In the genomic region with DNA sequence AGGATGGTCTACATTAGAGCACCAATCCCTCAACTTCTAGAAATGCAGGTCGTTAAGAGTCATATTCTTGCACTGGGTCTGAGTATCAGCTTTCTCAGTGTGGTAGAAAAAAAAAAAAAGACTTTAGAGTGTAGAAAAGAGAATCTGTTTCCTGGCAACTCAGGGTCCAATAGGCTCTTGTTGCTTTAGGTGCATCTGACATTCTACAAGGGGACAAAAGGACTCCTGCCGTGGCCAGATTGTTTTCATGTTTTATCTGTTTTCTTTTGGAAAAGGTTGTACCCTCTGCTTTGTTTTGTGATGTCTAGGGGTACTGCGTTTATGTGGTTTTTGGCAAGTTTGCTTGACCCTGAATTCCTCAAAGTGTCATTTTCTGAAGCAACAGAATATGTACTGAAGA, we compare ENCODE assay signal across 2 cellular contexts.
TF ChIP-seq lines count a peak whose summit lies in the region.

No MANE protein-coding gene starts in this region.

TF ChIP-seq in GM23338, 12 proteins besides CTCF, POLR2A, EP300 and RAD21 (continued from another document):
- TF ChIP-seq JUNB (IDR thresholded peaks at IDR 0.05; ENCODE audit: unreplicated experiment) (no peak), EZH2 (IDR thresholded peaks at IDR 0.05; ENCODE audit: low read depth, unreplicated experiment) (no peak), POLR2AphosphoS5 (IDR thresholded peaks at IDR 0.05; ENCODE audit: low read depth) (no peak), ZNF114 (CRISPR knock-in tag; IDR thresholded peaks at IDR 0.05) (no peak), STAT1 (IDR thresholded peaks at IDR 0.05; ENCODE audit: unreplicated experiment) (no peak)
- TF ChIP-seq, protein P1, sequence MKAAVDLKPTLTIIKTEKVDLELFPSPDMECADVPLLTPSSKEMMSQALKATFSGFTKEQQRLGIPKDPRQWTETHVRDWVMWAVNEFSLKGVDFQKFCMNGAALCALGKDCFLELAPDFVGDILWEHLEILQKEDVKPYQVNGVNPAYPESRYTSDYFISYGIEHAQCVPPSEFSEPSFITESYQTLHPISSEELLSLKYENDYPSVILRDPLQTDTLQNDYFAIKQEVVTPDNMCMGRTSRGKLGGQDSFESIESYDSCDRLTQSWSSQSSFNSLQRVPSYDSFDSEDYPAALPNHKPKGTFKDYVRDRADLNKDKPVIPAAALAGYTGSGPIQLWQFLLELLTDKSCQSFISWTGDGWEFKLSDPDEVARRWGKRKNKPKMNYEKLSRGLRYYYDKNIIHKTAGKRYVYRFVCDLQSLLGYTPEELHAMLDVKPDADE (IDR thresholded peaks at IDR 0.05), result no peak
- TF ChIP-seq, protein P2, sequence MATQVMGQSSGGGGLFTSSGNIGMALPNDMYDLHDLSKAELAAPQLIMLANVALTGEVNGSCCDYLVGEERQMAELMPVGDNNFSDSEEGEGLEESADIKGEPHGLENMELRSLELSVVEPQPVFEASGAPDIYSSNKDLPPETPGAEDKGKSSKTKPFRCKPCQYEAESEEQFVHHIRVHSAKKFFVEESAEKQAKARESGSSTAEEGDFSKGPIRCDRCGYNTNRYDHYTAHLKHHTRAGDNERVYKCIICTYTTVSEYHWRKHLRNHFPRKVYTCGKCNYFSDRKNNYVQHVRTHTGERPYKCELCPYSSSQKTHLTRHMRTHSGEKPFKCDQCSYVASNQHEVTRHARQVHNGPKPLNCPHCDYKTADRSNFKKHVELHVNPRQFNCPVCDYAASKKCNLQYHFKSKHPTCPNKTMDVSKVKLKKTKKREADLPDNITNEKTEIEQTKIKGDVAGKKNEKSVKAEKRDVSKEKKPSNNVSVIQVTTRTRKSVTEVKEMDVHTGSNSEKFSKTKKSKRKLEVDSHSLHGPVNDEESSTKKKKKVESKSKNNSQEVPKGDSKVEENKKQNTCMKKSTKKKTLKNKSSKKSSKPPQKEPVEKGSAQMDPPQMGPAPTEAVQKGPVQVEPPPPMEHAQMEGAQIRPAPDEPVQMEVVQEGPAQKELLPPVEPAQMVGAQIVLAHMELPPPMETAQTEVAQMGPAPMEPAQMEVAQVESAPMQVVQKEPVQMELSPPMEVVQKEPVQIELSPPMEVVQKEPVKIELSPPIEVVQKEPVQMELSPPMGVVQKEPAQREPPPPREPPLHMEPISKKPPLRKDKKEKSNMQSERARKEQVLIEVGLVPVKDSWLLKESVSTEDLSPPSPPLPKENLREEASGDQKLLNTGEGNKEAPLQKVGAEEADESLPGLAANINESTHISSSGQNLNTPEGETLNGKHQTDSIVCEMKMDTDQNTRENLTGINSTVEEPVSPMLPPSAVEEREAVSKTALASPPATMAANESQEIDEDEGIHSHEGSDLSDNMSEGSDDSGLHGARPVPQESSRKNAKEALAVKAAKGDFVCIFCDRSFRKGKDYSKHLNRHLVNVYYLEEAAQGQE (IDR thresholded peaks at IDR 0.05; ENCODE audit: unreplicated experiment), result no peak

TF ChIP-seq in HepG2, 621 proteins besides CTCF, POLR2A, EP300 and RAD21:
- TF ChIP-seq, protein P3, sequence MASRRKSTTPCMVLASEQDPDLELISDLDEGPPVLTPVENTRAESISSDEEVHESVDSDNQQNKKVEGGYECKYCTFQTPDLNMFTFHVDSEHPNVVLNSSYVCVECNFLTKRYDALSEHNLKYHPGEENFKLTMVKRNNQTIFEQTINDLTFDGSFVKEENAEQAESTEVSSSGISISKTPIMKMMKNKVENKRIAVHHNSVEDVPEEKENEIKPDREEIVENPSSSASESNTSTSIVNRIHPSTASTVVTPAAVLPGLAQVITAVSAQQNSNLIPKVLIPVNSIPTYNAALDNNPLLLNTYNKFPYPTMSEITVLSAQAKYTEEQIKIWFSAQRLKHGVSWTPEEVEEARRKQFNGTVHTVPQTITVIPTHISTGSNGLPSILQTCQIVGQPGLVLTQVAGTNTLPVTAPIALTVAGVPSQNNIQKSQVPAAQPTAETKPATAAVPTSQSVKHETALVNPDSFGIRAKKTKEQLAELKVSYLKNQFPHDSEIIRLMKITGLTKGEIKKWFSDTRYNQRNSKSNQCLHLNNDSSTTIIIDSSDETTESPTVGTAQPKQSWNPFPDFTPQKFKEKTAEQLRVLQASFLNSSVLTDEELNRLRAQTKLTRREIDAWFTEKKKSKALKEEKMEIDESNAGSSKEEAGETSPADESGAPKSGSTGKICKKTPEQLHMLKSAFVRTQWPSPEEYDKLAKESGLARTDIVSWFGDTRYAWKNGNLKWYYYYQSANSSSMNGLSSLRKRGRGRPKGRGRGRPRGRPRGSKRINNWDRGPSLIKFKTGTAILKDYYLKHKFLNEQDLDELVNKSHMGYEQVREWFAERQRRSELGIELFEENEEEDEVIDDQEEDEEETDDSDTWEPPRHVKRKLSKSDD (CRISPR knock-in tag; IDR thresholded peaks at IDR 0.05; ENCODE audit: low read depth), result no peak
- TF ChIP-seq ZKSCAN8 (CRISPR knock-in tag; IDR thresholded peaks at IDR 0.05; ENCODE audit: borderline replicate concordance), result no peak
- no peak for TF ChIP-seq ZFYVE20 (CRISPR knock-in tag; IDR thresholded peaks at IDR 0.05; ENCODE audit: borderline replicate concordance, low read depth)
- TF ChIP-seq CC2D1A (CRISPR knock-in tag; IDR thresholded peaks at IDR 0.05), result no peak
- TF ChIP-seq ZNF138 (CRISPR knock-in tag; IDR thresholded peaks at IDR 0.05; ENCODE audit: low read depth), result no peak
- TF ChIP-seq, protein P4, sequence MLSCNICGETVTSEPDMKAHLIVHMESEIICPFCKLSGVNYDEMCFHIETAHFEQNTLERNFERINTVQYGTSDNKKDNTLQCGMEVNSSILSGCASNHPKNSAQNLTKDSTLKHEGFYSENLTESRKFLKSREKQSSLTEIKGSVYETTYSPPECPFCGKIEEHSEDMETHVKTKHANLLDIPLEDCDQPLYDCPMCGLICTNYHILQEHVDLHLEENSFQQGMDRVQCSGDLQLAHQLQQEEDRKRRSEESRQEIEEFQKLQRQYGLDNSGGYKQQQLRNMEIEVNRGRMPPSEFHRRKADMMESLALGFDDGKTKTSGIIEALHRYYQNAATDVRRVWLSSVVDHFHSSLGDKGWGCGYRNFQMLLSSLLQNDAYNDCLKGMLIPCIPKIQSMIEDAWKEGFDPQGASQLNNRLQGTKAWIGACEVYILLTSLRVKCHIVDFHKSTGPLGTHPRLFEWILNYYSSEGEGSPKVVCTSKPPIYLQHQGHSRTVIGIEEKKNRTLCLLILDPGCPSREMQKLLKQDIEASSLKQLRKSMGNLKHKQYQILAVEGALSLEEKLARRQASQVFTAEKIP (CRISPR knock-in tag; IDR thresholded peaks at IDR 0.05; ENCODE audit: borderline replicate concordance), result no peak
- TF ChIP-seq HNRNPUL1 (IDR thresholded peaks at IDR 0.05; ENCODE audit: low read depth, low read length), result no peak
- TF ChIP-seq, protein P5, sequence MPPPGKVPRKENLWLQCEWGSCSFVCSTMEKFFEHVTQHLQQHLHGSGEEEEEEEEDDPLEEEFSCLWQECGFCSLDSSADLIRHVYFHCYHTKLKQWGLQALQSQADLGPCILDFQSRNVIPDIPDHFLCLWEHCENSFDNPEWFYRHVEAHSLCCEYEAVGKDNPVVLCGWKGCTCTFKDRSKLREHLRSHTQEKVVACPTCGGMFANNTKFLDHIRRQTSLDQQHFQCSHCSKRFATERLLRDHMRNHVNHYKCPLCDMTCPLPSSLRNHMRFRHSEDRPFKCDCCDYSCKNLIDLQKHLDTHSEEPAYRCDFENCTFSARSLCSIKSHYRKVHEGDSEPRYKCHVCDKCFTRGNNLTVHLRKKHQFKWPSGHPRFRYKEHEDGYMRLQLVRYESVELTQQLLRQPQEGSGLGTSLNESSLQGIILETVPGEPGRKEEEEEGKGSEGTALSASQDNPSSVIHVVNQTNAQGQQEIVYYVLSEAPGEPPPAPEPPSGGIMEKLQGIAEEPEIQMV (CRISPR knock-in tag; IDR thresholded peaks at IDR 0.05; ENCODE audit: low read depth), result no peak
- TF ChIP-seq, protein P6, sequence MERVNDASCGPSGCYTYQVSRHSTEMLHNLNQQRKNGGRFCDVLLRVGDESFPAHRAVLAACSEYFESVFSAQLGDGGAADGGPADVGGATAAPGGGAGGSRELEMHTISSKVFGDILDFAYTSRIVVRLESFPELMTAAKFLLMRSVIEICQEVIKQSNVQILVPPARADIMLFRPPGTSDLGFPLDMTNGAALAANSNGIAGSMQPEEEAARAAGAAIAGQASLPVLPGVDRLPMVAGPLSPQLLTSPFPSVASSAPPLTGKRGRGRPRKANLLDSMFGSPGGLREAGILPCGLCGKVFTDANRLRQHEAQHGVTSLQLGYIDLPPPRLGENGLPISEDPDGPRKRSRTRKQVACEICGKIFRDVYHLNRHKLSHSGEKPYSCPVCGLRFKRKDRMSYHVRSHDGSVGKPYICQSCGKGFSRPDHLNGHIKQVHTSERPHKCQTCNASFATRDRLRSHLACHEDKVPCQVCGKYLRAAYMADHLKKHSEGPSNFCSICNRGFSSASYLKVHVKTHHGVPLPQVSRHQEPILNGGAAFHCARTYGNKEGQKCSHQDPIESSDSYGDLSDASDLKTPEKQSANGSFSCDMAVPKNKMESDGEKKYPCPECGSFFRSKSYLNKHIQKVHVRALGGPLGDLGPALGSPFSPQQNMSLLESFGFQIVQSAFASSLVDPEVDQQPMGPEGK (CRISPR knock-in tag; IDR thresholded peaks at IDR 0.05), result no peak
- TF ChIP-seq NFATC3 (CRISPR knock-in tag; IDR thresholded peaks at IDR 0.05), result no peak
- no peak for TF ChIP-seq ZNF383 (CRISPR knock-in tag; IDR thresholded peaks at IDR 0.05; ENCODE audit: borderline replicate concordance)
- no peak for TF ChIP-seq EZH2 (conservative IDR thresholded peaks at IDR 0.05; ENCODE audit: low read depth, low read length)
- TF ChIP-seq ZNF251 (CRISPR knock-in tag; IDR thresholded peaks at IDR 0.05), result no peak
- no peak for TF ChIP-seq NONO (IDR thresholded peaks at IDR 0.05)
- no peak for TF ChIP-seq NONO (CRISPR knock-in tag; conservative IDR thresholded peaks at IDR 0.05)
- TF ChIP-seq MLLT10 (CRISPR knock-in tag; IDR thresholded peaks at IDR 0.05), result no peak
- no peak for TF ChIP-seq ARNTL (CRISPR knock-in tag; IDR thresholded peaks at IDR 0.05)
- no peak for TF ChIP-seq YEATS2 (CRISPR knock-in tag; IDR thresholded peaks at IDR 0.05; ENCODE audit: borderline replicate concordance)
- TF ChIP-seq ZNF570 (CRISPR knock-in tag; IDR thresholded peaks at IDR 0.05; ENCODE audit: borderline replicate concordance), result no peak
- TF ChIP-seq, protein P7, sequence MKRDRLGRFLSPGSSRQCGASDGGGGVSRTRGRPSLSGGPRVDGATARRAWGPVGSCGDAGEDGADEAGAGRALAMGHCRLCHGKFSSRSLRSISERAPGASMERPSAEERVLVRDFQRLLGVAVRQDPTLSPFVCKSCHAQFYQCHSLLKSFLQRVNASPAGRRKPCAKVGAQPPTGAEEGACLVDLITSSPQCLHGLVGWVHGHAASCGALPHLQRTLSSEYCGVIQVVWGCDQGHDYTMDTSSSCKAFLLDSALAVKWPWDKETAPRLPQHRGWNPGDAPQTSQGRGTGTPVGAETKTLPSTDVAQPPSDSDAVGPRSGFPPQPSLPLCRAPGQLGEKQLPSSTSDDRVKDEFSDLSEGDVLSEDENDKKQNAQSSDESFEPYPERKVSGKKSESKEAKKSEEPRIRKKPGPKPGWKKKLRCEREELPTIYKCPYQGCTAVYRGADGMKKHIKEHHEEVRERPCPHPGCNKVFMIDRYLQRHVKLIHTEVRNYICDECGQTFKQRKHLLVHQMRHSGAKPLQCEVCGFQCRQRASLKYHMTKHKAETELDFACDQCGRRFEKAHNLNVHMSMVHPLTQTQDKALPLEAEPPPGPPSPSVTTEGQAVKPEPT (CRISPR knock-in tag; IDR thresholded peaks at IDR 0.05; ENCODE audit: low read depth), result no peak
- no peak for TF ChIP-seq SNAPC2 (CRISPR knock-in tag; IDR thresholded peaks at IDR 0.05)
